ENCODE assay signal across 8 cellular contexts in the genomic region with DNA sequence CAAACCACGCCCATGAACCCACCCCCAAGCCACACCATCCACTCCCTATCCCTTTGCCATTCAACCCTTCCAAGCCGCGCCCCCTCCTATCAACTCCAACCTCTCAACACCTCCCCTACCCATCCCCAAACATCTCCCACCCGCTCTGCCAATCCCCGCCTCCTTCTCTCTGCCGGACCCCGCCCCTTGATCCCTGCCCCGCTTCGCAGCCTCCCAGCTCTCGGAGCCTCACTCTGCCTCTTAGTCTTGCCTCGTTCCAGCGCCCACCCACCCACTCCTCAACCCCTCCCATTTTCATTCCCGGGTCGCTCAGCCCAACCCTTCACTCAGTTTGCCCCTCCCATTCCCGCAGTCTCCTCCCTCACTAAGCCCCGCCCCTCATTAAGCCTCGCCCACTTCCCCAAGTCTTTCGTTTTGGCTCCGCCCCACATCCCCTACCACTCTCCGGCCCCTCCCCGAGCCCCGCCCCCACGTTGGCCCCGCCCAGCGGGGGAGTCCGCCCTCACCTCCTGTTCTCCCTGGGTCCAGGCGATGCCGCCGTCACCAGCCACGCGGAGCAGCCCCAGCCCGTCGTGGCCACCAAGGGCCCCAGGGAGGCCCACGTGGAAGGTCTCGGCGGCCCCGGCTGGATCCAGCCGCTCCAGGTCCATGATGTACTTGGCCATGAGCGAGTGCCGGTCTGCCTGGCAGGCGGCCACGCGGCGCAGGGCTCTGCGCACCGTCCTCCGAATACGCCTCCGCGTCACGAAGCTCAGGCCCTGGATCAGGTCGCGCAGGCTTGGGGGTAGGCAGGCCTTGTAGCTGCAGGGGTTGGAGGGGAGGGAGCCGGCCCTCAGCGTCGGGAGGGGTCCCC. TPM values are rescaled to one million over a fixed set of nuclear protein-coding genes. Genes with fewer than 3 reads are reported as not detected.
DNase-seq lines count a peak whose midpoint lies in the region; ATAC-seq, FAIRE-seq and TF ChIP-seq lines count a peak whose summit lies in the region.

No MANE protein-coding gene starts in this region.

- FAIRE-seq in D721Med (lab: Jason Lieb, UNC) (no peak), GM19239 (lab: Jason Lieb, UNC) (no peak)

- DNase-seq in D721Med (ENCODE audit: insufficient read length, low spot score), result peak; percentile 100
- peak; percentile 84 for DNase-seq in NCI-H1694 (lab: John Stamatoyannopoulos, UW)
- peak; percentile 59 for DNase-seq in activated CD4-positive, alpha-beta T cell treated with anti-CD3 and anti-CD28 coated beads, Interleukin-2, amount 10 ng/mL, durations not matched to agents 7 days and 5 days
- DNase-seq in effector memory CD8-positive, alpha-beta T cell, result no peak
- peak; percentile 24 for DNase-seq in medulla oblongata (ENCODE audit: extremely low spot score)
- peak in 2 of 3 experiments; percentile 41 to 52 for DNase-seq in stimulated activated CD4-positive, alpha-beta T cell treated with anti-CD3 and anti-CD28 coated beads, TNF-alpha, amount 100 ng/mL, for 4 hours (ENCODE audit: low read depth in 3 of 3)
- DNase-seq in GM19239 (ENCODE audit: insufficient read length, low spot score), result no peak

- TF ChIP-seq CTCF in D721Med (IDR thresholded peaks at IDR 0.05; ENCODE audit: insufficient read depth, missing control alignments), result no peak

- ATAC-seq in effector memory CD8-positive, alpha-beta T cell (replicated peaks), result no peak
- ATAC-seq in HG02798 (IDR thresholded peaks at IDR 0.05; ENCODE audit: poor library complexity, unreplicated experiment), result no peak

- H3K36me3 Mint-ChIP-seq in activated CD4-positive, alpha-beta T cell treated with anti-CD3 and anti-CD28 coated beads, Interleukin-2, amount 10 ng/mL, durations not matched to agents 7 days and 5 days (ENCODE audit: low read depth), result peaks cover 70% of the 10 kb centered on the region
- peaks cover 78% of the 10 kb centered on the region for H3K36me3 Mint-ChIP-seq in effector memory CD8-positive, alpha-beta T cell (ENCODE audit: insufficient read depth)

- H3K4me3 Mint-ChIP-seq in activated CD4-positive, alpha-beta T cell treated with anti-CD3 and anti-CD28 coated beads, Interleukin-2, amount 10 ng/mL, durations not matched to agents 7 days and 5 days, result no peak overlapping the region
- H3K4me3 Mint-ChIP-seq in effector memory CD8-positive, alpha-beta T cell, result no peak overlapping the region

- H3K9me3 Mint-ChIP-seq in activated CD4-positive, alpha-beta T cell treated with anti-CD3 and anti-CD28 coated beads, Interleukin-2, amount 10 ng/mL, durations not matched to agents 7 days and 5 days, result no peaks in the 10 kb centered on the region
- H3K9me3 Mint-ChIP-seq in effector memory CD8-positive, alpha-beta T cell, result no peaks in the 10 kb centered on the region

- H3K27me3 Mint-ChIP-seq in activated CD4-positive, alpha-beta T cell treated with anti-CD3 and anti-CD28 coated beads, Interleukin-2, amount 10 ng/mL, durations not matched to agents 7 days and 5 days, result no peaks in the 10 kb centered on the region
- no peaks in the 10 kb centered on the region for H3K27me3 Mint-ChIP-seq in effector memory CD8-positive, alpha-beta T cell

- POLR2A ChIA-PET in activated CD4-positive, alpha-beta T cell treated with anti-CD3 and anti-CD28 coated beads, Interleukin-2, amount 10 ng/mL, durations not matched to agents 7 days and 5 days (lab: Charles Lee), result no interaction called here

- H3K4me1 Mint-ChIP-seq in activated CD4-positive, alpha-beta T cell treated with anti-CD3 and anti-CD28 coated beads, Interleukin-2, amount 10 ng/mL, durations not matched to agents 7 days and 5 days, result peaks cover 44% of the 10 kb centered on the region
- peaks cover 30 to 37% of the 10 kb centered on the region in 2 donors for H3K4me1 Mint-ChIP-seq in effector memory CD8-positive, alpha-beta T cell (ENCODE audit: low read depth in 2 of 2)

- CTCF ChIA-PET in activated CD4-positive, alpha-beta T cell treated with anti-CD3 and anti-CD28 coated beads, Interleukin-2, amount 10 ng/mL, durations not matched to agents 7 days and 5 days (lab: Charles Lee), result interaction anchor here (0.6 to 1.9 kb wide), 3 partner anchors 17 to 117 kb away, joined by 3 to 8 read pairs (median 8); partner anchors contain the start of gene RPL18A

- no peak overlapping the region for H3K27ac Mint-ChIP-seq in activated CD4-positive, alpha-beta T cell treated with anti-CD3 and anti-CD28 coated beads, Interleukin-2, amount 10 ng/mL, durations not matched to agents 7 days and 5 days
- peak overlapping the region; percentile 65 to 97 for H3K27ac Mint-ChIP-seq in effector memory CD8-positive, alpha-beta T cell

RNA-seq across cellular contexts. Expression of gene JAK3, which starts 5.7 kb away (rescaled TPM):
- total RNA-seq in activated CD4-positive, alpha-beta T cell treated with anti-CD3 and anti-CD28 coated beads, Interleukin-2, amount 10 ng/mL, durations not matched to agents 7 days and 5 days, result 100 to 1,000 TPM; 172 to 176 TPM

RNA-seq across cellular contexts. Expression of gene RPL18A, which starts 17.7 kb away (rescaled TPM):
- 1,000 to 10,000 TPM; 2,216 to 2,434 TPM for total RNA-seq in activated CD4-positive, alpha-beta T cell treated with anti-CD3 and anti-CD28 coated beads, Interleukin-2, amount 10 ng/mL, durations not matched to agents 7 days and 5 days

RNA-seq across cellular contexts. Expression of gene INSL3, which starts 20.7 kb away (rescaled TPM):
- 1 to 10 TPM; 6.8 to 7.4 TPM for total RNA-seq in activated CD4-positive, alpha-beta T cell treated with anti-CD3 and anti-CD28 coated beads, Interleukin-2, amount 10 ng/mL, durations not matched to agents 7 days and 5 days

RNA-seq across cellular contexts. Expression of gene SLC5A5, which starts 29.7 kb away (rescaled TPM):
- 1 to 10 TPM; 1.7 to 2.2 TPM for total RNA-seq in activated CD4-positive, alpha-beta T cell treated with anti-CD3 and anti-CD28 coated beads, Interleukin-2, amount 10 ng/mL, durations not matched to agents 7 days and 5 days

RNA-seq across cellular contexts. Expression of gene B3GNT3, which starts 47.1 kb away (rescaled TPM):
- total RNA-seq in activated CD4-positive, alpha-beta T cell treated with anti-CD3 and anti-CD28 coated beads, Interleukin-2, amount 10 ng/mL, durations not matched to agents 7 days and 5 days, result under 1 TPM; 0.35 to 0.81 TPM

Comparison
In these comparisons a context has a peak if more than half of its experiments do, and no peak if none do; other contexts are left out.
1. DNase-seq: peak in D721Med (single experiment), NCI-H1694 (single experiment), activated CD4-positive, alpha-beta T cell treated with anti-CD3 and anti-CD28 coated beads, Interleukin-2, amount 10 ng/mL, durations not matched to agents 7 days and 5 days (single experiment), medulla oblongata (single experiment) and stimulated activated CD4-positive, alpha-beta T cell treated with anti-CD3 and anti-CD28 coated beads, TNF-alpha, amount 100 ng/mL, for 4 hours (2 of 3); none in effector memory CD8-positive, alpha-beta T cell (0 of 3) and GM19239 (single experiment).